In the genomic region with DNA sequence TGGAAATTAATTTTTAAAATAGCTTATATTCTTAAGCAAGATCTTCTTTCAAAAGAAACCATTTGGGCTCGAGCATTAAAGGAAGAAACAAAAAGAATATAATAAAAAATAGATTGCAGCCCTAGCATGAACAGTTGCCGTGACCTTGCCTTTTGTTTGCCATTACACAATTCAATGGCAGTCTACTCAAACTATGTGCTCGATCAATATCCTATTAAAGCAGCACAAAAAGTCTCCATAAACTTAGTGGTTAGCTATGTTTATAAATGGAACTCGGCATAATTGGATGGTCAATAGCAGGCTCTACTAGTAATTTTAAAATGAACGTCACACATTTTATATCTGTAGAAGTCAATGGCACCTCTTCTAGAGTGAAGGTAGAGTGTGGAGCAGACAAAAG, we compare ENCODE assay signal across 1 cellular context.
TF ChIP-seq lines count a peak whose summit lies in the region.

No MANE protein-coding gene starts in this region.

TF ChIP-seq in GM23338, 12 proteins besides CTCF, POLR2A, EP300 and RAD21 (continued from another document):
- TF ChIP-seq, protein P1, sequence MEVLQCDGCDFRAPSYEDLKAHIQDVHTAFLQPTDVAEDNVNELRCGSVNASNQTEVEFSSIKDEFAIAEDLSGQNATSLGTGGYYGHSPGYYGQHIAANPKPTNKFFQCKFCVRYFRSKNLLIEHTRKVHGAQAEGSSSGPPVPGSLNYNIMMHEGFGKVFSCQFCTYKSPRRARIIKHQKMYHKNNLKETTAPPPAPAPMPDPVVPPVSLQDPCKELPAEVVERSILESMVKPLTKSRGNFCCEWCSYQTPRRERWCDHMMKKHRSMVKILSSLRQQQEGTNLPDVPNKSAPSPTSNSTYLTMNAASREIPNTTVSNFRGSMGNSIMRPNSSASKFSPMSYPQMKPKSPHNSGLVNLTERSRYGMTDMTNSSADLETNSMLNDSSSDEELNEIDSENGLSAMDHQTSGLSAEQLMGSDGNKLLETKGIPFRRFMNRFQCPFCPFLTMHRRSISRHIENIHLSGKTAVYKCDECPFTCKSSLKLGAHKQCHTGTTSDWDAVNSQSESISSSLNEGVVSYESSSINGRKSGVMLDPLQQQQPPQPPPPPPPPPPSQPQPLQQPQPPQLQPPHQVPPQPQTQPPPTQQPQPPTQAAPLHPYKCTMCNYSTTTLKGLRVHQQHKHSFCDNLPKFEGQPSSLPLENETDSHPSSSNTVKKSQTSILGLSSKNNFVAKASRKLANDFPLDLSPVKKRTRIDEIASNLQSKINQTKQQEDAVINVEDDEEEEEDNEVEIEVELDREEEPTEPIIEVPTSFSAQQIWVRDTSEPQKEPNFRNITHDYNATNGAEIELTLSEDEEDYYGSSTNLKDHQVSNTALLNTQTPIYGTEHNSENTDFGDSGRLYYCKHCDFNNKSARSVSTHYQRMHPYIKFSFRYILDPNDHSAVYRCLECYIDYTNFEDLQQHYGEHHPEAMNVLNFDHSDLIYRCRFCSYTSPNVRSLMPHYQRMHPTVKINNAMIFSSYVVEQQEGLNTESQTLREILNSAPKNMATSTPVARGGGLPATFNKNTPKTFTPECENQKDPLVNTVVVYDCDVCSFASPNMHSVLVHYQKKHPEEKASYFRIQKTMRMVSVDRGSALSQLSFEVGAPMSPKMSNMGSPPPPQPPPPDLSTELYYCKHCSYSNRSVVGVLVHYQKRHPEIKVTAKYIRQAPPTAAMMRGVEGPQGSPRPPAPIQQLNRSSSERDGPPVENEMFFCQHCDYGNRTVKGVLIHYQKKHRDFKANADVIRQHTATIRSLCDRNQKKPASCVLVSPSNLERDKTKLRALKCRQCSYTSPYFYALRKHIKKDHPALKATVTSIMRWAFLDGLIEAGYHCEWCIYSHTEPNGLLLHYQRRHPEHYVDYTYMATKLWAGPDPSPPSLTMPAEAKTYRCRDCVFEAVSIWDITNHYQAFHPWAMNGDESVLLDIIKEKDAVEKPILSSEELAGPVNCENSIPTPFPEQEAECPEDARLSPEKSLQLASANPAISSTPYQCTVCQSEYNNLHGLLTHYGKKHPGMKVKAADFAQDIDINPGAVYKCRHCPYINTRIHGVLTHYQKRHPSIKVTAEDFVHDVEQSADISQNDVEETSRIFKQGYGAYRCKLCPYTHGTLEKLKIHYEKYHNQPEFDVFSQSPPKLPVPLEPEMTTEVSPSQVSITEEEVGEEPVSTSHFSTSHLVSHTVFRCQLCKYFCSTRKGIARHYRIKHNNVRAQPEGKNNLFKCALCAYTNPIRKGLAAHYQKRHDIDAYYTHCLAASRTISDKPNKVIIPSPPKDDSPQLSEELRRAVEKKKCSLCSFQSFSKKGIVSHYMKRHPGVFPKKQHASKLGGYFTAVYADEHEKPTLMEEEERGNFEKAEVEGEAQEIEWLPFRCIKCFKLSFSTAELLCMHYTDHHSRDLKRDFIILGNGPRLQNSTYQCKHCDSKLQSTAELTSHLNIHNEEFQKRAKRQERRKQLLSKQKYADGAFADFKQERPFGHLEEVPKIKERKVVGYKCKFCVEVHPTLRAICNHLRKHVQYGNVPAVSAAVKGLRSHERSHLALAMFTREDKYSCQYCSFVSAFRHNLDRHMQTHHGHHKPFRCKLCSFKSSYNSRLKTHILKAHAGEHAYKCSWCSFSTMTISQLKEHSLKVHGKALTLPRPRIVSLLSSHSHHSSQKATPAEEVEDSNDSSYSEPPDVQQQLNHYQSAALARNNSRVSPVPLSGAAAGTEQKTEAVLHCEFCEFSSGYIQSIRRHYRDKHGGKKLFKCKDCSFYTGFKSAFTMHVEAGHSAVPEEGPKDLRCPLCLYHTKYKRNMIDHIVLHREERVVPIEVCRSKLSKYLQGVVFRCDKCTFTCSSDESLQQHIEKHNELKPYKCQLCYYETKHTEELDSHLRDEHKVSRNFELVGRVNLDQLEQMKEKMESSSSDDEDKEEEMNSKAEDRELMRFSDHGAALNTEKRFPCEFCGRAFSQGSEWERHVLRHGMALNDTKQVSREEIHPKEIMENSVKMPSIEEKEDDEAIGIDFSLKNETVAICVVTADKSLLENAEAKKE (CRISPR knock-in tag; IDR thresholded peaks at IDR 0.05), result no peak
TF ChIP-seq in GM23338: peak in this region for 0.
